In genomic region chr6:116680880-116681672, GRCh38 we compare ENCODE assay signal across 8 cellular contexts. TPM values are rescaled to one million over a fixed set of nuclear protein-coding genes. Genes with fewer than 3 reads are reported as not detected.
DNase-seq lines count a peak whose midpoint lies in the region; ATAC-seq and TF ChIP-seq lines count a peak whose summit lies in the region.

Gene KPNA5, plus strand, starts transcription at chr6:116681211. Its CDS starts 124 bp downstream, at chr6:116681335.

- peak within 1 kb of the TSS; percentile 93 for H3K4me3 ChIP-seq in left ventricle myocardium inferior
- H3K4me3 ChIP-seq in prostate gland: peak within 1 kb of the TSS; percentile 66 to 67

- intact Hi-C loops in left ventricle myocardium inferior (cut with micrococcal nuclease): no loop called here
- intact Hi-C loops in prostate gland (cut with DNase I): loop anchor here (10.0 kb wide), 1 partner anchor 406 kb away; the partner anchor contains the start of gene TSPYL1

- H3K4me3 Mint-ChIP-seq in T-cell: peak within 1 kb of the TSS; percentile 94 to 99 (median 97)

- peaks cover 29% of the 10 kb centered on the region for H3K4me1 ChIP-seq in left ventricle myocardium inferior
- peaks cover 3% of the 10 kb centered on the region for H3K4me1 ChIP-seq in prostate gland (replicated peaks)

- H3K27me3 ChIP-seq in left ventricle myocardium inferior (ENCODE audit: low read depth): no peaks in the 10 kb centered on the region
- H3K27me3 ChIP-seq in prostate gland (replicated peaks; ENCODE audit: insufficient read depth): no peaks in the 10 kb centered on the region

- H3K9me3 ChIP-seq in left ventricle myocardium inferior (replicated peaks) (no peaks in the 10 kb centered on the region), prostate gland (no peaks in the 10 kb centered on the region)

- peaks cover 51 to 61% (median 52%) of the 10 kb centered on the region in 3 donors for H3K4me1 Mint-ChIP-seq in T-cell

- in situ Hi-C loops in GM13977 (cut with MboI; ENCODE audit: low pct_unique_long_range_greater_than_20kb, low sequenced_read_pairs, unreplicated experiment): no loop called here

- TF ChIP-seq CTCF in GM13977 (IDR thresholded peaks at IDR 0.05; ENCODE audit: extremely low read depth, insufficient read depth, missing control alignments) (no peak), left ventricle myocardium inferior (IDR thresholded peaks at IDR 0.05; ENCODE audit: borderline replicate concordance) (no peak), prostate gland (IDR thresholded peaks at IDR 0.05) (peak in 2 of 4 experiments; percentile 16 to 27)

- H3K36me3 ChIP-seq in left ventricle myocardium inferior: peaks cover 6% of the 10 kb centered on the region
- H3K36me3 ChIP-seq in prostate gland: no peaks in the 10 kb centered on the region

- H3K36me3 Mint-ChIP-seq in T-cell: peaks cover 18% of the 10 kb centered on the region

- peaks cover 0 to 7% (median 0%) of the 10 kb centered on the region in 3 donors for H3K9me3 Mint-ChIP-seq in T-cell

- CTCF ChIA-PET in T-cell (lab: Charles Lee): interaction anchor here (0.6 to 1.0 kb wide), 2 partner anchors 13 to 42 kb away, joined by 3 to 4 read pairs; no protein-coding TSS in a partner anchor

- H3K27ac ChIP-seq in left ventricle myocardium inferior (replicated peaks) (peak within 1 kb of the TSS; percentile 96), prostate gland (peak within 1 kb of the TSS; percentile 90 to 95)

- TF ChIP-seq POLR2A in prostate gland (IDR thresholded peaks at IDR 0.05): peak; percentile 81

- POLR2A ChIA-PET in T-cell (lab: Charles Lee): interaction anchor here (0.5 to 2.2 kb wide), 5 partner anchors 13 to 921 kb away, joined by 3 to 12 read pairs (median 4); partner anchors contain the start of genes GOPC (in 1 of the 2) and ZUP1 (in 1 of the 2)

- no peaks in the 10 kb centered on the region for H3K27me3 Mint-ChIP-seq in T-cell

- H3K27ac Mint-ChIP-seq in T-cell: peak within 1 kb of the TSS; percentile 99

- peak; percentile 99 for ATAC-seq in HG02870 (IDR thresholded peaks at IDR 0.05; ENCODE audit: unreplicated experiment)
- peak; percentile 93 to 97 (median 96) for ATAC-seq in T-cell (replicated peaks in 1 of 4)

- WGBS in prostate gland: under 1% methylated on average over 67 of the region's 69 CpGs

- DNase-seq in GM13977 (ENCODE audit: low spot score) (peak; percentile 92), NCI-H146 (lab: John Stamatoyannopoulos, UW) (peak; percentile 96), T-cell (peak; percentile 76 to 95 (median 90)), amniotic stem cell (lab: John Stamatoyannopoulos, UW) (peak; percentile 62), left ventricle myocardium inferior (peak; percentile 92), prostate gland (ENCODE audit: low spot score) (peak; percentile 88), ureter (ENCODE audit: low spot score) (peak; percentile 93)

RNA-seq across cellular contexts. Expression of gene KPNA5, which starts in this region (rescaled TPM):
- total RNA-seq in T-cell (10 to 100 TPM; 41.3 to 57.3 (median 45.6) TPM), left ventricle myocardium inferior (7.8 TPM), prostate gland (10 to 100 TPM; 14.4 to 22.3 TPM), ureter (21.2 TPM)

Comparison
In these comparisons a context has a peak if more than half of its experiments do, and no peak if none do; other contexts are left out.
1. Peak in every context shown above with its lines: DNase-seq, ATAC-seq, H3K4me3 ChIP-seq and H3K27ac ChIP-seq.